ENCODE assay signal across 9 cellular contexts in the genomic region with DNA sequence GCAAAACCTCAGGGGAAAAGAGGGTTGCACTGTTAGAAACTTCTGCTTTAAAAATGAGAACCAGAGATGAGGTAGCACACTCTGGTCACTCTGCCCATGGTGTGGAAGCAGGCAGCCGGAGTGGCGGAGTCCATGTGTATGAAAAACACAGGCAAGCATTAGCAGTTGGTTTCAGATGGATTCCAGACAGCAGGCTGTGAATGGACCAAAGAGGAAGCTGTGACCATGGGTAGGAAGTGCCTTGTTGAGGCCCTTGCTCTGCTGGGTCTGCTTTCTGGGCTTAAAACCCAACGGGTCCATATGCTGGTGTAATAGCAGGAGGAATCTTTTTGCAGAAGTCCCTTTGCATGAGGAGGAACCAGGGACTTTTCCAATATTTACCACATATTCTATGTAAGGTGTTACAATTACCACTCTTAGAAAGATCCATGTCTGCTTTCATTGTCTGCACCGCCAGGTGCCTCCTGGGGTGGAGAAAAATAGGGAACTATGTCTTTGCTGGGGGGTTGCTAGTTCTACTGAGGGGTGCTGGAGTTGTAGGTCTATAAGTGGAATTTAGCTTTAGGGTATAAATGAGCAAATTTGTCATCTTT.
DNase-seq lines count a peak whose midpoint lies in the region; ATAC-seq and TF ChIP-seq lines count a peak whose summit lies in the region.
"Had no signal": no experiment of that assay in that cellular context is flagged by ENCODE, and none has a peak within 500 bp of the region (broad histone marks: within the 10 kb centered on the region; RNA-seq: fewer than 3 reads in every experiment).

No MANE protein-coding gene starts in this region.

- in situ Hi-C loops in GM13976 (cut with MboI; ENCODE audit: low sequenced_read_pairs, unreplicated experiment), result no loop called here

- H3K36me3 Mint-ChIP-seq in MCF 10A (ENCODE audit: insufficient read depth, unreplicated experiment), result no peaks in the 10 kb centered on the region

- H3K27me3 ChIP-seq in mucosa of rectum (ENCODE audit: control insufficient read depth in 2 of 2, insufficient read depth in 2 of 2, low read length in 2 of 2), result no peaks in the 10 kb centered on the region

- no peak overlapping the region for H3K4me3 ChIP-seq in mucosa of rectum (ENCODE audit: low read length in 2 of 2)
- H3K4me3 ChIP-seq: psoas muscle had no signal

- no peak overlapping the region for H3K27ac Mint-ChIP-seq in MCF 10A (ENCODE audit: low read depth, unreplicated experiment)

- TF ChIP-seq CTCF in GM13976 (IDR thresholded peaks at IDR 0.05; ENCODE audit: borderline replicate concordance, control extremely low read depth, extremely low read depth, insufficient read depth, missing control alignments) (no peak), MCF 10A (IDR thresholded peaks at IDR 0.05; ENCODE audit: unreplicated experiment) (no peak)

- H3K9me3 Mint-ChIP-seq in MCF 10A (ENCODE audit: unreplicated experiment), result no peaks in the 10 kb centered on the region

- no peaks in the 10 kb centered on the region for H3K36me3 ChIP-seq in mucosa of rectum (ENCODE audit: control insufficient read depth in 2 of 2, insufficient read depth in 2 of 2, low read length in 2 of 2)

- H3K27ac ChIP-seq in mucosa of rectum (ENCODE audit: low read depth in 2 of 2, low read length in 2 of 2), result peak overlapping the region; percentile 35 to 37
- H3K27ac ChIP-seq: psoas muscle had no signal

- no peaks in the 10 kb centered on the region for H3K4me1 Mint-ChIP-seq in MCF 10A (ENCODE audit: insufficient read depth, unreplicated experiment)

- DNase-seq in UCSD-AML1 (lab: John Stamatoyannopoulos, UW; ENCODE audit: unreplicated experiment) (peak; percentile 52), GM13976 (ENCODE audit: low spot score) (no peak), MCF 10A (ENCODE audit: unreplicated experiment) (no peak), HPDE6-E6E7 (ENCODE audit: extremely low spot score) (no peak), NCI-H526 treated with DMSO at 0.1 percent for 48 hours (lab: John Stamatoyannopoulos, UW) (no peak)

- intact Hi-C loops in MCF 10A (cut with micrococcal nuclease), result no loop called here

- H3K9ac ChIP-seq in mucosa of rectum (ENCODE audit: low read depth in 1 of 2, low read length in 2 of 2), result no peak overlapping the region

- CTCF ChIA-PET in MCF 10A (lab: Yijun Ruan, JAX), result interaction anchor here (1.5 kb wide), 1 partner anchor 46 kb away, joined by 4 read pairs; no protein-coding TSS in a partner anchor

- no TSS peak for BruUV-seq in MCF 10A (replicated peaks; lab: Mats Ljungman, UMichigan)

- ATAC-seq in GM18508 (IDR thresholded peaks at IDR 0.05; ENCODE audit: insufficient read depth, unreplicated experiment), result peak; percentile 7
- ATAC-seq in HG02885 (IDR thresholded peaks at IDR 0.05; ENCODE audit: poor library complexity, unreplicated experiment), result peak; percentile 14

- H3K27me3 Mint-ChIP-seq in MCF 10A (ENCODE audit: insufficient read depth, unreplicated experiment), result no peaks in the 10 kb centered on the region

- H3K9me3 ChIP-seq in mucosa of rectum (ENCODE audit: control insufficient read depth in 2 of 2, low read length in 2 of 2), result no peaks in the 10 kb centered on the region
- H3K9me3 ChIP-seq: psoas muscle had no signal

- no peak overlapping the region for H3K4me3 Mint-ChIP-seq in MCF 10A (ENCODE audit: unreplicated experiment)

- peaks cover 2 to 3% of the 10 kb centered on the region in 2 donors for H3K4me1 ChIP-seq in mucosa of rectum (ENCODE audit: control insufficient read depth in 2 of 2, insufficient read depth in 2 of 2, low read length in 2 of 2)
- H3K4me1 ChIP-seq: psoas muscle had no signal

- POLR2A ChIA-PET in MCF 10A (lab: Yijun Ruan, JAX), result no interaction called here
